ENCODE assay signal across 8 cellular contexts in the genomic region with DNA sequence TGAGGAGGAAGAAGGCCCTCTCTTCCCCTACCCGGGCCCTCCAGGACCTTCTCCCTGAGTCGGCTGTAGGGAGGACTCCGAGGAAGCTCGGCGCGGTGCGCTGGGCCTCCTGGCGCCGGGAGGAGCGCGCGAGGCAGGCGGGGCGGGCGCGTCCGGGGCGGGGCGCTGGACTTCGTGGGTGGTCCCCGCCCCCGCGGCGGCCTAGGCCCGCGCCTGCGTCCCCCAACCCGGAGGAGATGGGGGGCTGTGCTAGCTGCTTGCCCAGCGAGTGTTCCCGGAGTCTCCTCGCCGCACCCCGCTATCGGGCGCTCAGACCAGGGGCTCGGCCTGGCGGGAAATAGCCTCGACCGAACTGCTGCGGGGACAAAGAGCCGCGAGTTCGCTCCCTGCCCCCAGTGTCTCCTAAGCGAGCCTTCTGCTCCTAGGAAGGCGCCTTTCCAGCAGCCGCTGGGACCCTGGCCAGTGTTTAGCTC. TPM values are rescaled to one million over a fixed set of nuclear protein-coding genes. Genes with fewer than 3 reads are reported as not detected.
A peak's percentile ranks its signal among the peaks of the same experiment; 100 is the strongest.
DNase-seq lines count a peak whose midpoint lies in the region; ATAC-seq, FAIRE-seq and TF ChIP-seq lines count a peak whose summit lies in the region.

No MANE protein-coding gene starts in this region.

- no peak for TF ChIP-seq RAD21 in H1 (IDR thresholded peaks at IDR 0.05 in 1 of 2, conservative IDR thresholded peaks at IDR 0.05 in 1 of 2; ENCODE audit: low read depth in 2 of 2, low read length in 2 of 2)

- peak in 1 of 2 experiments; percentile 6; a peak in 1 of 3 replicates for TF ChIP-seq EP300 in H1 (IDR thresholded peaks at IDR 0.05; ENCODE audit: borderline replicate concordance in 1 of 2, low read depth in 2 of 2, low read length in 2 of 2)

- ATAC-seq in GM21723 (IDR thresholded peaks at IDR 0.05; ENCODE audit: unreplicated experiment) (peak; percentile 43), activated B cell treated with CpG ODN at 0.5 μM for 24 hours (ENCODE audit: low read depth) (peak; percentile 63), naive B cell (ENCODE audit: low read depth in 2 of 2) (peak; percentile 56 to 63), upper lobe of right lung (peak; percentile 77)

- H3K4me3 ChIP-seq in H1 (ENCODE audit: extremely low read depth in 1 of 4, insufficient read depth in 2 of 4, low read depth in 3 of 4, low read length in 4 of 4) (peak overlapping the region; percentile 26 to 62 (median 50)), upper lobe of right lung (peak overlapping the region; percentile 49)

- in situ Hi-C loops in ACHN (cut with HindIII; ENCODE audit: low pct_ligation_motif_present, low pct_unique_long_range_greater_than_20kb, low sequenced_read_pairs), result no loop called here

- H3K4me1 ChIP-seq in H1 (replicated peaks in 1 of 4; ENCODE audit: control insufficient read depth in 3 of 4, insufficient read depth in 4 of 4, low read length in 3 of 4) (peaks cover 10 to 17% (median 12%) of the 10 kb centered on the region in 4 experiments), upper lobe of right lung (peaks cover 5% of the 10 kb centered on the region)

- H3K79me1 ChIP-seq in H1 (ENCODE audit: low read depth, low read length), result no peaks in the 10 kb centered on the region

- H2BK12ac ChIP-seq in H1 (ENCODE audit: low read depth, low read length), result peak overlapping the region; percentile 92; the same call in 1 of the 2 replicates

- H3K4me3 Mint-ChIP-seq in activated B cell treated with CpG ODN at 0.5 μM for 24 hours (peak overlapping the region; percentile 83), naive B cell (peak overlapping the region; percentile 82 to 97 (median 94))

- peak overlapping the region; percentile 94 for H3K18ac ChIP-seq in H1 (ENCODE audit: extremely low read depth, low read length)

- POLR2A ChIA-PET in activated B cell treated with CpG ODN at 0.5 μM for 24 hours (lab: Charles Lee) (interaction anchor here (0.7 to 5.0 kb wide), 9 partner anchors 17 to 230 kb away, joined by 3 to 49 read pairs (median 6); partner anchors contain the start of genes TNPO3 and TSPAN33), H1 (lab: Charles Lee; ENCODE audit: partially characterized antibody) (interaction anchor here (0.8 to 6.4 kb wide), 31 partner anchors 10 to 791 kb away, joined by 3 to 116 read pairs (median 5); partner anchors contain the start of genes SMO, STRIP2, TNPO3 and TSPAN33)

- no peak overlapping the region for H3K23ac ChIP-seq in H1 (ENCODE audit: insufficient read length)

- H3K79me2 ChIP-seq in H1 (ENCODE audit: control insufficient read depth in 1 of 2, insufficient read depth in 2 of 2, low read length in 2 of 2), result no peaks in the 10 kb centered on the region

- no peak for TF ChIP-seq CTCF in activated B cell treated with CpG ODN at 0.5 μM for 24 hours (IDR thresholded peaks at IDR 0.05)
- no peak for TF ChIP-seq CTCF in H1 (IDR thresholded peaks at IDR 0.05; ENCODE audit: control extremely low read depth in 1 of 3, insufficient read depth in 1 of 3, low read depth in 1 of 3, low read length in 3 of 3)
- TF ChIP-seq CTCF in upper lobe of right lung (IDR thresholded peaks at IDR 0.05), result no peak

- H3K4me2 ChIP-seq in H1 (ENCODE audit: insufficient read depth in 1 of 2, low read depth in 2 of 2, low read length in 2 of 2), result peak overlapping the region; percentile 76 to 77

- H2AFZ ChIP-seq in H1 (ENCODE audit: low read length), result no peak overlapping the region

- no peak for FAIRE-seq in H1 (lab: Jason Lieb, UNC)

- no peaks in the 10 kb centered on the region for H3K27me3 Mint-ChIP-seq in activated B cell treated with CpG ODN at 0.5 μM for 24 hours
- H3K27me3 Mint-ChIP-seq in naive B cell, result no peaks in the 10 kb centered on the region

- H2AK5ac ChIP-seq in H1 (ENCODE audit: low read depth, low read length), result no peak overlapping the region

- CTCF ChIA-PET in activated B cell treated with CpG ODN at 0.5 μM for 24 hours (lab: Charles Lee), result interaction anchor here (1.4 to 2.0 kb wide), 2 partner anchors 25 to 77 kb away, joined by 5 to 9 read pairs; partner anchors contain the start of gene TSPAN33
- CTCF ChIA-PET in H1 (lab: Charles Lee; ENCODE audit: partially characterized antibody), result interaction anchor here (0.8 to 19.3 kb wide), 6 partner anchors 11 to 128 kb away, joined by 3 to 258 read pairs (median 7); no protein-coding TSS in a partner anchor

- H4K20me1 ChIP-seq in H1 (replicated peaks in 1 of 2; ENCODE audit: control insufficient read depth in 1 of 2, insufficient read depth in 2 of 2, low read length in 2 of 2), result no peaks in the 10 kb centered on the region

- H3K4me1 Mint-ChIP-seq in activated B cell treated with CpG ODN at 0.5 μM for 24 hours, result peaks cover 63% of the 10 kb centered on the region
- peaks cover 24 to 64% (median 59%) of the 10 kb centered on the region in 3 donors for H3K4me1 Mint-ChIP-seq in naive B cell

- H3K23me2 ChIP-seq in H1 (ENCODE audit: low read depth, low read length), result peaks cover 8% of the 10 kb centered on the region

- WGBS in H1 (ENCODE audit: extremely low coverage in 1 of 2, insufficient coverage in 1 of 2, insufficient read length in 1 of 2, insufficient replicate concordance in 2 of 2, low coverage in 1 of 2, low lambda C conversion rate in 2 of 2, missing lambda C conversion rate in 1 of 2), 2 experiments, result 3% methylated on average over 18 of the region's 46 CpGs; no CpG with 5 or more reads in 1 of the 2 experiments

- peak; percentile 38 to 58 for TF ChIP-seq POLR2A in H1 (IDR thresholded peaks at IDR 0.05; ENCODE audit: control extremely low read depth in 1 of 2, low read depth in 2 of 2, low read length in 2 of 2)

- H3K9ac ChIP-seq in H1 (replicated peaks in 1 of 4; ENCODE audit: extremely low read depth in 1 of 4, low read depth in 3 of 4, low read length in 3 of 4), result peak overlapping the region; percentile 68 to 81 (median 78)

- peak overlapping the region; percentile 83 for H4K5ac ChIP-seq in H1 (ENCODE audit: insufficient read length, low read depth, low read length)

- no peak overlapping the region for H3K14ac ChIP-seq in H1 (ENCODE audit: insufficient read length)

- H3K36me3 ChIP-seq in H1 (ENCODE audit: control insufficient read depth in 2 of 4, insufficient read depth in 4 of 4, low read length in 3 of 4) (peaks cover 0 to 3% (median 0%) of the 10 kb centered on the region in 4 experiments; a peak in 3 of 8 replicates), upper lobe of right lung (no peaks in the 10 kb centered on the region)

- no peak overlapping the region for H3K4ac ChIP-seq in H1 (replicated peaks; ENCODE audit: insufficient read length, low read depth, low read length)

- H3K27ac Mint-ChIP-seq in activated B cell treated with CpG ODN at 0.5 μM for 24 hours (peak overlapping the region; percentile 88), naive B cell (peak overlapping the region; percentile 54 to 95 (median 91))

- peak overlapping the region; percentile 97; the same call in 1 of the 2 replicates for H4K8ac ChIP-seq in H1 (ENCODE audit: extremely low read depth, insufficient read depth, low read length)

- peak overlapping the region; percentile 58 for H4K91ac ChIP-seq in H1 (replicated peaks; ENCODE audit: insufficient read length, low read length)

- H3K9me3 ChIP-seq in H1 (ENCODE audit: insufficient read depth in 2 of 2, low read depth in 1 of 2, low read length in 1 of 2) (no peaks in the 10 kb centered on the region), upper lobe of right lung (no peaks in the 10 kb centered on the region)

- intact Hi-C loops in activated B cell treated with CpG ODN at 0.5 μM for 24 hours (cut with micrococcal nuclease) (loop anchor here (1.0 to 2.0 kb wide), 3 partner anchors 20 to 264 kb away; partner anchors contain the start of gene SMO), upper lobe of right lung (cut with DNase I) (loop anchor here (10.0 kb wide), 1 partner anchor 46 kb away; no protein-coding TSS in a partner anchor)

- peaks cover 56% of the 10 kb centered on the region for H3K36me3 Mint-ChIP-seq in activated B cell treated with CpG ODN at 0.5 μM for 24 hours (ENCODE audit: low read depth)
- H3K36me3 Mint-ChIP-seq in naive B cell, result peaks cover 9 to 22% of the 10 kb centered on the region in 2 donors

- H2BK20ac ChIP-seq in H1 (ENCODE audit: low read length), result no peak overlapping the region

- no peak overlapping the region for H2BK120ac ChIP-seq in H1 (replicated peaks; ENCODE audit: low read depth, low read length)

- H3K27ac ChIP-seq in H1 (ENCODE audit: low read depth, low read length) (peak overlapping the region; percentile 84), upper lobe of right lung (no peak overlapping the region)

- H3K56ac ChIP-seq in H1 (replicated peaks; ENCODE audit: insufficient read length, low read depth, low read length), result peak overlapping the region; percentile 34

- H2BK15ac ChIP-seq in H1 (ENCODE audit: low read length), result no peak overlapping the region

- DNase-seq in AG08395 (ENCODE audit: low spot score) (peak; percentile 53), activated B cell treated with CpG ODN at 0.5 μM for 24 hours (peak; percentile 60), H1 (ENCODE audit: low read depth in 1 of 2, low spot score in 2 of 2) (peak in 1 of 2 experiments; percentile 84), naive B cell (peak; percentile 49), upper lobe of right lung (peak; percentile 64), superior temporal gyrus (ENCODE audit: extremely low spot score) (no peak), ACHN (no peak)

- no peaks in the 10 kb centered on the region; a peak in 1 of 7 replicates for H3K27me3 ChIP-seq in H1 (replicated peaks in 1 of 4; ENCODE audit: control insufficient read depth in 3 of 4, extremely low read depth in 1 of 4, insufficient read depth in 3 of 4, low read length in 3 of 4)
- H3K27me3 ChIP-seq in upper lobe of right lung, result peaks cover 16% of the 10 kb centered on the region

- peak overlapping the region; percentile 87 for H2BK5ac ChIP-seq in H1 (ENCODE audit: low read depth, low read length)

- H3K9me3 Mint-ChIP-seq in activated B cell treated with CpG ODN at 0.5 μM for 24 hours (no peaks in the 10 kb centered on the region), naive B cell (no peaks in the 10 kb centered on the region)

RNA-seq across cellular contexts. Expression of gene SMO, which starts 19.2 kb away (rescaled TPM):
- total RNA-seq in activated B cell treated with CpG ODN at 0.5 μM for 24 hours, result 0.66 and 1.8 TPM in 2 replicates
- total RNA-seq in H1 (2021; fragmentation: NEBNext Ultra II Directional; extraction: Animal tissue kit (Norgen Biotek cat#: 25700)), result 61.2 and 64.5 TPM in 2 replicates
- 67.6 and 75.0 TPM in 2 replicates for polyA plus RNA-seq in H1 (2011; rRNA removed)
- polyA plus RNA-seq in H1 (2011; cell fraction: cytosol; rRNA removed), result 60.1 TPM
- 137 TPM for polyA plus RNA-seq in H1 (2011; cell fraction: nucleus; rRNA removed)
- 43.2 to 67.8 TPM (median 62.6 TPM) in 4 replicates for polyA plus RNA-seq in H1 (2012, experiment 1 of 2)
- 59.7 TPM for polyA plus RNA-seq in H1 (2012, experiment 2 of 2)
- 43.2 TPM for polyA plus RNA-seq in H1 (2013, experiment 1 of 2)
- 45.3 TPM for polyA plus RNA-seq in H1 (2013, experiment 2 of 2)
- polyA minus RNA-seq in H1 (2011; rRNA and poly(A)+ RNA removed), result 98.6 and 143 TPM in 2 replicates
- polyA minus RNA-seq in H1 (2011; cell fraction: cytosol; rRNA and poly(A)+ RNA removed), result 63.4 TPM
- 48.7 TPM for polyA minus RNA-seq in H1 (2011; cell fraction: nucleus; rRNA and poly(A)+ RNA removed)
- under 1 TPM in 1 of 6 donors, not detected in 5; 0.14 TPM for polyA plus RNA-seq in naive B cell (ENCODE audit: low read depth in 6 of 6)
- total RNA-seq in upper lobe of right lung, result 4.0 TPM

RNA-seq across cellular contexts. Expression of gene TSPAN33, which starts 24.7 kb away (rescaled TPM):
- total RNA-seq in activated B cell treated with CpG ODN at 0.5 μM for 24 hours (332 and 341 TPM in 2 replicates), upper lobe of right lung (6.2 TPM)
- total RNA-seq in H1 (2021; fragmentation: NEBNext Ultra II Directional; extraction: Animal tissue kit (Norgen Biotek cat#: 25700)), result 47.1 TPM in 2 replicates
- polyA plus RNA-seq in H1 (2011; rRNA removed) (42.8 and 46.6 TPM in 2 replicates), naive B cell (ENCODE audit: low read depth in 6 of 6) (100 to 1,000 TPM in 5 of 6 donors, 10 to 100 TPM in 1; 92.8 to 171 (median 136) TPM)
- 49.3 TPM for polyA plus RNA-seq in H1 (2011; cell fraction: cytosol; rRNA removed)
- 38.6 TPM for polyA plus RNA-seq in H1 (2011; cell fraction: nucleus; rRNA removed)
- 41.3 to 47.5 TPM (median 44.6 TPM) in 4 replicates for polyA plus RNA-seq in H1 (2012, experiment 1 of 2)
- polyA plus RNA-seq in H1 (2012, experiment 2 of 2), result 54.9 TPM
- polyA plus RNA-seq in H1 (2013, experiment 1 of 2), result 21.9 TPM
- polyA plus RNA-seq in H1 (2013, experiment 2 of 2), result 26.4 TPM
- polyA minus RNA-seq in H1 (2011; rRNA and poly(A)+ RNA removed), result 81.5 and 91.9 TPM in 2 replicates
- 41.5 TPM for polyA minus RNA-seq in H1 (2011; cell fraction: cytosol; rRNA and poly(A)+ RNA removed)
- polyA minus RNA-seq in H1 (2011; cell fraction: nucleus; rRNA and poly(A)+ RNA removed), result 26.3 TPM

RNA-seq across cellular contexts. Expression of gene AHCYL2, which starts 55.6 kb away (rescaled TPM):
- total RNA-seq in activated B cell treated with CpG ODN at 0.5 μM for 24 hours (10.9 and 11.6 TPM in 2 replicates), upper lobe of right lung (106 TPM)
- 25.4 and 30.5 TPM in 2 replicates for total RNA-seq in H1 (2021; fragmentation: NEBNext Ultra II Directional; extraction: Animal tissue kit (Norgen Biotek cat#: 25700))
- polyA plus RNA-seq in H1 (2011; rRNA removed) (16.6 and 20.7 TPM in 2 replicates), naive B cell (ENCODE audit: low read depth in 6 of 6) (1 to 10 TPM; 3.6 to 9.9 (median 5.3) TPM)
- polyA plus RNA-seq in H1 (2011; cell fraction: cytosol; rRNA removed), result 24.5 TPM
- polyA plus RNA-seq in H1 (2011; cell fraction: nucleus; rRNA removed), result 21.5 TPM
- 17.0 to 21.9 TPM (median 20.4 TPM) in 4 replicates for polyA plus RNA-seq in H1 (2012, experiment 1 of 2)
- polyA plus RNA-seq in H1 (2012, experiment 2 of 2), result 2.8 TPM
- polyA plus RNA-seq in H1 (2013, experiment 1 of 2), result 11.9 TPM
- polyA plus RNA-seq in H1 (2013, experiment 2 of 2), result 11.6 TPM
- polyA minus RNA-seq in H1 (2011; rRNA and poly(A)+ RNA removed), result 48.6 and 60.4 TPM in 2 replicates
- 19.4 TPM for polyA minus RNA-seq in H1 (2011; cell fraction: cytosol; rRNA and poly(A)+ RNA removed)
- 20.4 TPM for polyA minus RNA-seq in H1 (2011; cell fraction: nucleus; rRNA and poly(A)+ RNA removed)

Comparison
In these comparisons a context has a peak if more than half of its experiments do, and no peak if none do; other contexts are left out.
1. DNase-seq: peak in AG08395 (single experiment), activated B cell treated with CpG ODN at 0.5 μM for 24 hours (single experiment), naive B cell (single experiment) and upper lobe of right lung (single experiment); none in superior temporal gyrus (single experiment) and ACHN (single experiment).
2. RNA of gene SMO, which starts 19.2 kb away (total RNA-seq): 61.2 to 64.5 TPM in H1; 4.0 TPM in upper lobe of right lung (single experiment) and 0.66 to 1.8 TPM in activated B cell treated with CpG ODN at 0.5 μM for 24 hours; every median in the first group is over 10 times any median in the second.
3. Peak in every context shown above with its lines, with median percentiles within 50 percentile points of each other: ATAC-seq.